ENCODE assay signal across 27 cellular contexts in genomic region chr14:96863327-96863985, GRCh38.
DNase-seq lines count a peak whose midpoint lies in the region; ATAC-seq, FAIRE-seq and TF ChIP-seq lines count a peak whose summit lies in the region.
"Had no signal": no experiment of that assay in that cellular context is flagged by ENCODE, and none has a peak within 500 bp of the region (broad histone marks: within the 10 kb centered on the region; RNA-seq: fewer than 3 reads in every experiment).

No MANE protein-coding gene starts in this region.

- H3K36me3 Mint-ChIP-seq in WTC11, result peaks cover 19% of the 10 kb centered on the region
- H3K36me3 Mint-ChIP-seq in Calu3 (ENCODE audit: insufficient read depth, unreplicated experiment), result peaks cover 13% of the 10 kb centered on the region

- H3K79me2 ChIP-seq in HepG2 (ENCODE audit: insufficient read depth, low read length), result no peaks in the 10 kb centered on the region

- TF ChIP-seq POLR2A in HepG2 (IDR thresholded peaks at IDR 0.05; ENCODE audit: insufficient read depth in 1 of 2, low read depth in 2 of 2, low read length in 2 of 2), result no peak

- TF ChIP-seq CTCF in WTC11 (IDR thresholded peaks at IDR 0.05), result no peak
- TF ChIP-seq CTCF in HepG2 (CRISPR knock-in tag; IDR thresholded peaks at IDR 0.05), result no peak
- TF ChIP-seq CTCF in Calu3 (IDR thresholded peaks at IDR 0.05; ENCODE audit: unreplicated experiment), result no peak

- BruUV-seq in HepG2 (replicated peaks; lab: Mats Ljungman, UMichigan) (no TSS peak), Calu3 (replicated peaks; lab: Mats Ljungman, UMichigan) (no TSS peak)

- H3K4me3 Mint-ChIP-seq in WTC11 (peak overlapping the region; percentile 20; the same call in 1 of the 2 replicates), Calu3 (ENCODE audit: low read depth, unreplicated experiment) (no peak overlapping the region)
- H3K4me3 Mint-ChIP-seq: activated naive CD8-positive, alpha-beta T cell treated with anti-CD3 and anti-CD28 coated beads, Interleukin-2, amount 50 U/mL, for 24 hours; stimulated activated naive CD8-positive, alpha-beta T cell treated with anti-CD3 and anti-CD28 coated beads, Interleukin-15, amount 100 ng/mL, for 72 hours had no signal

- no peaks in the 10 kb centered on the region for H3K27me3 ChIP-seq in HepG2 (ENCODE audit: control insufficient read depth in 1 of 2, insufficient read depth in 2 of 2, low read length in 2 of 2)
- H3K27me3 ChIP-seq: BLaER1, body of pancreas, tibial nerve had no signal

- FAIRE-seq in HepG2 (lab: Jason Lieb, UNC), result no peak
- FAIRE-seq: A204.1 had no signal

- no peak overlapping the region for H3K27ac ChIP-seq in HepG2 (ENCODE audit: extremely low read length, insufficient read depth, low read length)
- H3K27ac ChIP-seq: BLaER1, body of pancreas, tibial nerve had no signal

- no peaks in the 10 kb centered on the region for H4K20me1 ChIP-seq in HepG2 (ENCODE audit: insufficient read depth, low read length)
- H4K20me1 ChIP-seq: BLaER1 had no signal

- CTCF ChIA-PET in WTC11 (lab: Charles Lee), result interaction anchor here (3.2 kb wide), 1 partner anchor 11 kb away, joined by 32 read pairs; no protein-coding TSS in a partner anchor
- CTCF ChIA-PET in HepG2 (lab: Yijun Ruan, JAX; ENCODE audit: low intra/inter-chr PET ratio, low total read pairs), result no interaction called here
- CTCF ChIA-PET in Calu3 (lab: Charles Lee), result interaction anchor here (2.1 kb wide), 1 partner anchor 11 kb away, joined by 5 read pairs; no protein-coding TSS in a partner anchor

- H3K4me1 ChIP-seq in HepG2 (ENCODE audit: insufficient read depth, low read length), result no peaks in the 10 kb centered on the region
- H3K4me1 ChIP-seq: BLaER1, body of pancreas had no signal

- POLR2A ChIA-PET in WTC11 (lab: Charles Lee), result no interaction called here
- POLR2A ChIA-PET in HepG2 (lab: Yijun Ruan, JAX), result no interaction called here

- TF ChIP-seq RAD21 in HepG2 (CRISPR knock-in tag; IDR thresholded peaks at IDR 0.05), result no peak

- TF ChIP-seq EP300 in HepG2 (IDR thresholded peaks at IDR 0.05; ENCODE audit: low read depth in 2 of 2, low read length in 2 of 2), result no peak
- TF ChIP-seq EP300 in HepG2 (CRISPR knock-in tag; IDR thresholded peaks at IDR 0.05; ENCODE audit: borderline replicate concordance), result no peak

- H3K4me2 ChIP-seq in HepG2 (ENCODE audit: low read depth, low read length), result no peak overlapping the region
- H3K4me2 ChIP-seq: BLaER1 had no signal

- no peak overlapping the region for H3K9ac ChIP-seq in HepG2 (ENCODE audit: insufficient read depth, low read depth, low read length)
- H3K9ac ChIP-seq: BLaER1 had no signal

- H3K36me3 ChIP-seq in HepG2 (replicated peaks in 1 of 2; ENCODE audit: control insufficient read depth in 1 of 2, insufficient read depth in 2 of 2, low read length in 2 of 2), result peaks cover 0 to 5% of the 10 kb centered on the region in 2 experiments; a peak in 2 of 5 replicates

- DNase-seq in NCI-H82 (lab: John Stamatoyannopoulos, UW) (peak; percentile 10), NCI-H82 treated with DMSO at 0.1 percent for 48 hours (lab: John Stamatoyannopoulos, UW; ENCODE audit: unreplicated experiment) (no peak), WTC11 (ENCODE audit: low spot score) (no peak), HepG2 (ENCODE audit: low spot score) (no peak), Calu3 (no peak), COR-L47 (lab: John Stamatoyannopoulos, UW) (no peak), Ammon's horn (ENCODE audit: low spot score) (no peak), NCI-H146 treated with DMSO at 0.1 percent for 48 hours (lab: John Stamatoyannopoulos, UW; ENCODE audit: unreplicated experiment) (no peak)
- DNase-seq: activated CD4-positive, alpha-beta T cell treated with anti-CD3 and anti-CD28 coated beads, Interleukin-2, amount 50 U/mL, for 48 hours; activated CD8-positive, alpha-beta memory T cell treated with anti-CD3 and anti-CD28 coated beads, Interleukin-2, amount 50 U/mL, for 48 hours; activated naive CD8-positive, alpha-beta T cell treated with anti-CD3 and anti-CD28 coated beads, Interleukin-2, amount 50 U/mL, for 24 hours; body of pancreas; effector CD8-positive, alpha-beta T cell; EL; foreskin melanocyte; HCEC 1CT; hippocampal formation; islet precursor cell; NCI-H146; right cardiac atrium; RPMI8226; stimulated activated naive CD8-positive, alpha-beta T cell treated with anti-CD3 and anti-CD28 coated beads, Interleukin-15, amount 100 ng/mL, for 72 hours; WERI-Rb-1 had no signal

- peaks cover 14% of the 10 kb centered on the region for H3K9me3 Mint-ChIP-seq in WTC11
- peaks cover 2% of the 10 kb centered on the region for H3K9me3 Mint-ChIP-seq in Calu3 (ENCODE audit: low read depth, unreplicated experiment)
- H3K9me3 Mint-ChIP-seq: activated naive CD8-positive, alpha-beta T cell treated with anti-CD3 and anti-CD28 coated beads, Interleukin-2, amount 50 U/mL, for 24 hours; stimulated activated naive CD8-positive, alpha-beta T cell treated with anti-CD3 and anti-CD28 coated beads, Interleukin-15, amount 100 ng/mL, for 72 hours had no signal

- in situ Hi-C loops in HepG2 (cut with HindIII; ENCODE audit: extremely low pct_ligation_motif_present, low pct_unique_long_range_greater_than_20kb), result no loop called here

- H3K27ac Mint-ChIP-seq in WTC11 (peak overlapping the region; percentile 73), Calu3 (ENCODE audit: unreplicated experiment) (no peak overlapping the region)
- H3K27ac Mint-ChIP-seq: activated naive CD8-positive, alpha-beta T cell treated with anti-CD3 and anti-CD28 coated beads, Interleukin-2, amount 50 U/mL, for 24 hours; stimulated activated naive CD8-positive, alpha-beta T cell treated with anti-CD3 and anti-CD28 coated beads, Interleukin-15, amount 100 ng/mL, for 72 hours had no signal

- ATAC-seq in WTC11, result peak; percentile 51
- no peak for ATAC-seq in HepG2
- ATAC-seq: activated naive CD8-positive, alpha-beta T cell treated with anti-CD3 and anti-CD28 coated beads, Interleukin-2, amount 50 U/mL, for 24 hours; body of pancreas; esophagus mucosa; right cardiac atrium; stimulated activated naive CD8-positive, alpha-beta T cell treated with anti-CD3 and anti-CD28 coated beads, Interleukin-15, amount 100 ng/mL, for 72 hours had no signal

- intact Hi-C loops in HepG2 (cut with micrococcal nuclease; ENCODE audit: unreplicated experiment), result no loop called here
- intact Hi-C loops in Calu3 (cut with micrococcal nuclease; ENCODE audit: unreplicated experiment), result no loop called here

- no peaks in the 10 kb centered on the region for H3K27me3 Mint-ChIP-seq in WTC11 (ENCODE audit: low read depth)
- H3K27me3 Mint-ChIP-seq in Calu3 (ENCODE audit: unreplicated experiment), result no peaks in the 10 kb centered on the region
- H3K27me3 Mint-ChIP-seq: activated naive CD8-positive, alpha-beta T cell treated with anti-CD3 and anti-CD28 coated beads, Interleukin-2, amount 50 U/mL, for 24 hours; stimulated activated naive CD8-positive, alpha-beta T cell treated with anti-CD3 and anti-CD28 coated beads, Interleukin-15, amount 100 ng/mL, for 72 hours had no signal

- H3K9me3 ChIP-seq in HepG2 (ENCODE audit: low read length), result no peaks in the 10 kb centered on the region
- H3K9me3 ChIP-seq: BLaER1, body of pancreas, tibial nerve had no signal

- H3K4me3 ChIP-seq in HepG2 (replicated peaks in 1 of 3; ENCODE audit: insufficient read depth in 1 of 3, low read depth in 2 of 3, low read length in 3 of 3), result no peak overlapping the region
- H3K4me3 ChIP-seq: BLaER1, body of pancreas, tibial nerve had no signal

- 94% methylated on average over 5 of the region's 5 CpGs for WGBS in HepG2 (ENCODE audit: low lambda C conversion rate)

- H3K4me1 Mint-ChIP-seq in WTC11 (peaks cover 69% of the 10 kb centered on the region), Calu3 (ENCODE audit: low read depth, unreplicated experiment) (peaks cover 12% of the 10 kb centered on the region)
- H3K4me1 Mint-ChIP-seq: activated naive CD8-positive, alpha-beta T cell treated with anti-CD3 and anti-CD28 coated beads, Interleukin-2, amount 50 U/mL, for 24 hours; stimulated activated naive CD8-positive, alpha-beta T cell treated with anti-CD3 and anti-CD28 coated beads, Interleukin-15, amount 100 ng/mL, for 72 hours had no signal

- H2AFZ ChIP-seq in HepG2 (ENCODE audit: low read length), result no peak overlapping the region

TF ChIP-seq in WTC11, 78 proteins besides CTCF, POLR2A, EP300 and RAD21:
- TF ChIP-seq KAT7 (CRISPR knock-in tag; IDR thresholded peaks at IDR 0.05; ENCODE audit: borderline replicate concordance) (no peak), SMAD4 (CRISPR knock-in tag; IDR thresholded peaks at IDR 0.05) (no peak), EMX1 (CRISPR knock-in tag; IDR thresholded peaks at IDR 0.05) (no peak), RELA (CRISPR knock-in tag; IDR thresholded peaks at IDR 0.05; ENCODE audit: borderline replicate concordance) (no peak)

TF ChIP-seq in HepG2, 621 proteins besides CTCF, POLR2A, EP300 and RAD21:
- TF ChIP-seq RARA (CRISPR knock-in tag; IDR thresholded peaks at IDR 0.05), result 0 out of 2 replicates have a peak, but pooled peaks have one; percentile 24
- TF ChIP-seq BCL6 (CRISPR knock-in tag; IDR thresholded peaks at IDR 0.05), result peak; percentile 82
- TF ChIP-seq ZNF709 (CRISPR knock-in tag; IDR thresholded peaks at IDR 0.05), result no peak
TF ChIP-seq in HepG2: peak in this region for 2.
